8 cellular contexts compared by ENCODE assay signal in genomic region chr19:13796301-13797057, GRCh38. TPM values are rescaled to one million over a fixed set of nuclear protein-coding genes. Genes with fewer than 3 reads are reported as not detected.
DNase-seq lines count a peak whose midpoint lies in the region; ATAC-seq and TF ChIP-seq lines count a peak whose summit lies in the region.

No MANE protein-coding gene starts in this region.

- H3K36me3 ChIP-seq in OCI-LY1 (ENCODE audit: insufficient read depth, low read length): no peaks in the 10 kb centered on the region
- peaks cover 0 to 7% (median 0%) of the 10 kb centered on the region in 3 donors for H3K36me3 ChIP-seq in tibial nerve

- H3K79me2 ChIP-seq in OCI-LY1 (ENCODE audit: insufficient read depth, low read length): no peaks in the 10 kb centered on the region

- TF ChIP-seq EP300 in tibial nerve (IDR thresholded peaks at IDR 0.05): peak in 1 of 2 donors; percentile 37

- H3K27me3 ChIP-seq in OCI-LY1 (ENCODE audit: insufficient read depth, low read length): no peaks in the 10 kb centered on the region
- no peaks in the 10 kb centered on the region for H3K27me3 ChIP-seq in tibial nerve

- no peak overlapping the region for H2AFZ ChIP-seq in OCI-LY1 (ENCODE audit: low read length)

- TF ChIP-seq POLR2A in lower leg skin (IDR thresholded peaks at IDR 0.05): no peak
- TF ChIP-seq POLR2A in tibial nerve (IDR thresholded peaks at IDR 0.05): no peak

- no peak overlapping the region for H3K27ac ChIP-seq in OCI-LY1 (ENCODE audit: low read depth, low read length, poor library complexity, severe bottlenecking)
- H3K27ac ChIP-seq in tibial nerve: peak overlapping the region; percentile 85 to 98 (median 92)

- no peaks in the 10 kb centered on the region for H3F3A ChIP-seq in OCI-LY1 (ENCODE audit: insufficient read depth, low read length)

- H3K9me3 ChIP-seq in OCI-LY1 (ENCODE audit: low read length) (no peaks in the 10 kb centered on the region), tibial nerve (no peaks in the 10 kb centered on the region)

- 0 out of 2 replicates have a peak, but pooled peaks have one; percentile 1 for TF ChIP-seq CTCF in GM12874 (IDR thresholded peaks at IDR 0.05; ENCODE audit: insufficient read depth, low read depth, low read length)
- no peak for TF ChIP-seq CTCF in OCI-LY1 (IDR thresholded peaks at IDR 0.05; ENCODE audit: low read length)
- TF ChIP-seq CTCF in lower leg skin (IDR thresholded peaks at IDR 0.05): no peak
- TF ChIP-seq CTCF in tibial nerve (IDR thresholded peaks at IDR 0.05): peak in 2 of 5 experiments; percentile 11 to 15

- H3K4me2 ChIP-seq in OCI-LY1 (ENCODE audit: low read length): peak overlapping the region; percentile 77

- H3K4me1 ChIP-seq in OCI-LY1 (ENCODE audit: insufficient read depth, low read length, severe bottlenecking) (peaks cover 15% of the 10 kb centered on the region), tibial nerve (peaks cover 0 to 39% (median 25%) of the 10 kb centered on the region in 4 donors)

- H3K9me2 ChIP-seq in OCI-LY1 (ENCODE audit: low read depth, low read length): no peaks in the 10 kb centered on the region

- intact Hi-C loops in lower leg skin (cut with DNase I; ENCODE audit: low total_unique reads): no loop called here

- peak; percentile 88 for DNase-seq in dedifferentiated amniotic fluid mesenchymal stem cell (ENCODE audit: extremely low spot score)
- peak; percentile 60 to 95 for DNase-seq in lower leg skin (ENCODE audit: low spot score in 2 of 2)
- DNase-seq in tibial nerve (ENCODE audit: low spot score in 2 of 2): peak; percentile 46 to 61
- DNase-seq in NCI-H2029 (lab: John Stamatoyannopoulos, UW): no peak
- DNase-seq in NCI-H510A treated with DMSO at 0.1 percent for 48 hours (lab: John Stamatoyannopoulos, UW): no peak

- WGBS in lower leg skin, 2 donors: 9 to 16% methylated on average over 12 of the region's 12 CpGs
- WGBS in tibial nerve, 2 donors: 8 to 11% methylated on average over 12 of the region's 12 CpGs

- no peak overlapping the region; the same call in 1 of the 2 replicates for H3K9ac ChIP-seq in OCI-LY1 (ENCODE audit: low read length)

- H4K20me1 ChIP-seq in OCI-LY1 (ENCODE audit: insufficient read depth, low read length): no peaks in the 10 kb centered on the region

- no peak for ATAC-seq in GM21576 (IDR thresholded peaks at IDR 0.05; ENCODE audit: unreplicated experiment)

- H3K4me3 ChIP-seq in OCI-LY1 (ENCODE audit: low read depth, low read length, poor library complexity, severe bottlenecking) (no peak overlapping the region), lower leg skin (ENCODE audit: low read depth, poor library complexity, severe bottlenecking) (no peak overlapping the region), tibial nerve (peak overlapping the region; percentile 54 to 94 (median 70))

RNA-seq across cellular contexts. Expression of gene ZSWIM4, which starts 1.2 kb away (rescaled TPM):
- total RNA-seq in lower leg skin: 10 to 100 TPM; 22.3 to 29.9 (median 23.3) TPM
- total RNA-seq in tibial nerve: 10 to 100 TPM in 1 of 4 donors, 1 to 10 TPM in 3; 2.8 to 19.8 (median 4.0) TPM

RNA-seq across cellular contexts. Expression of gene C19orf53, which starts 22.2 kb away (rescaled TPM):
- total RNA-seq in lower leg skin (100 to 1,000 TPM; 113 to 200 (median 145) TPM), tibial nerve (100 to 1,000 TPM; 187 to 290 (median 235) TPM)

RNA-seq across cellular contexts. Expression of gene MRI1, which starts 32.2 kb away (rescaled TPM):
- total RNA-seq in lower leg skin (100 to 1,000 TPM in 2 of 4 donors, 10 to 100 TPM in 2; 72.8 to 133 (median 92.1) TPM), tibial nerve (100 to 1,000 TPM in 2 of 4 donors, 10 to 100 TPM in 2; 52.4 to 167 (median 94.4) TPM)

Comparison
In these comparisons a context has a peak if more than half of its experiments do, and no peak if none do; other contexts are left out.
1. H3K4me3 ChIP-seq: peak in tibial nerve (4 of 4); none in OCI-LY1 (single experiment) and lower leg skin (single experiment).
2. DNase-seq: peak in dedifferentiated amniotic fluid mesenchymal stem cell (single experiment), lower leg skin (2 of 2) and tibial nerve (2 of 2); none in NCI-H2029 (single experiment) and NCI-H510A treated with DMSO at 0.1 percent for 48 hours (single experiment).